1 cellular context compared by ENCODE assay signal in genomic region chr14:100714205-100714781, GRCh38.
TF ChIP-seq lines count a peak whose summit lies in the region.

No MANE protein-coding gene starts in this region.

TF ChIP-seq in IMR-90, 13 proteins besides CTCF, POLR2A, EP300 and RAD21 (continued from another document):
- TF ChIP-seq ELK1 (IDR thresholded peaks at IDR 0.05; ENCODE audit: borderline replicate concordance, low read depth, low read length) (no peak), RCOR1 (IDR thresholded peaks at IDR 0.05; ENCODE audit: insufficient replicate concordance, low read length) (no peak)
TF ChIP-seq in IMR-90: peak in this region for 0.
